Comparison of ENCODE assay signal across 9 cellular contexts in the genomic region with DNA sequence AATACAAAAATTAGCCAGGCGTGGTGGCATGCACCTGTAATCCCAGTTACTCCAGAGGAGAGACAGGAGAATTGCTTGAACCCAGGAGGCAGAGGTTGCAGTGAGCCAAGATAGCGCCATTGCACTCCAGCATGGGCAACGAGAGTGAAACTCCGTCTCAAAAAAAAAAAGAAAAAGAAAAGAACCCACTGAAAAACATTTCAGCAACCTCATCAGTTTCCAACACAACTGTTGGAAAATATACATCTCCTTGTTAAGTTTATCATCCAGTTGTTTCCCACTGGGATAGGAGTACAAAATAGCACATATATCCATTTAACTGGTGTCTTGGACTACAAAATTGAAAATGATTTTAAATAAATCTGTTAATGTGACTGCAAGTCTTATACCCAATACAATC. TPM values are rescaled to one million over a fixed set of nuclear protein-coding genes. Genes with fewer than 3 reads are reported as not detected.
DNase-seq lines count a peak whose midpoint lies in the region; ATAC-seq, FAIRE-seq and TF ChIP-seq lines count a peak whose summit lies in the region.
"Had no signal": no experiment of that assay in that cellular context is flagged by ENCODE, and none has a peak within 500 bp of the region (broad histone marks: within the 10 kb centered on the region; RNA-seq: fewer than 3 reads in every experiment).

No MANE protein-coding gene starts in this region.

- H3K4me1 ChIP-seq in Caco-2 = no peaks in the 10 kb centered on the region

- H3K4me3 Mint-ChIP-seq in Caco-2 (ENCODE audit: unreplicated experiment) = peak overlapping the region; percentile 81
- H3K4me3 Mint-ChIP-seq in nephron = peak overlapping the region; percentile 88 to 93 (median 90)
- peak overlapping the region in 1 of 2 donors; percentile 15 for H3K4me3 Mint-ChIP-seq in CD14-positive monocyte

- peaks cover 45% of the 10 kb centered on the region for H3K36me3 Mint-ChIP-seq in Caco-2 (ENCODE audit: insufficient read depth, unreplicated experiment)
- peaks cover 12% of the 10 kb centered on the region for H3K36me3 Mint-ChIP-seq in nephron (ENCODE audit: low read depth)
- H3K36me3 Mint-ChIP-seq in CD14-positive monocyte = peaks cover 15 to 26% of the 10 kb centered on the region in 2 donors

- H3K4me1 Mint-ChIP-seq in Caco-2 (ENCODE audit: low read depth, unreplicated experiment) = no peaks in the 10 kb centered on the region
- H3K4me1 Mint-ChIP-seq in nephron = peaks cover 13% of the 10 kb centered on the region
- peaks cover 32% of the 10 kb centered on the region for H3K4me1 Mint-ChIP-seq in CD14-positive monocyte

- TF ChIP-seq CTCF in Caco-2 (IDR thresholded peaks at IDR 0.05; ENCODE audit: insufficient read depth in 1 of 2, low read depth in 1 of 2, low read length in 1 of 2, severe bottlenecking in 1 of 2, unreplicated experiment in 1 of 2) (no peak), bronchial epithelial cell (IDR thresholded peaks at IDR 0.05; ENCODE audit: insufficient read depth, low read length, severe bottlenecking) (no peak), nephron (IDR thresholded peaks at IDR 0.05; ENCODE audit: unreplicated experiment in 3 of 3) (no peak), CD14-positive monocyte (IDR thresholded peaks at IDR 0.05) (no peak)

- no peaks in the 10 kb centered on the region for H3K27me3 Mint-ChIP-seq in Caco-2 (ENCODE audit: insufficient read depth, unreplicated experiment)
- H3K27me3 Mint-ChIP-seq in nephron (ENCODE audit: low read depth) = no peaks in the 10 kb centered on the region
- peaks cover 0 to 2% (median 0%) of the 10 kb centered on the region in 3 donors for H3K27me3 Mint-ChIP-seq in CD14-positive monocyte (ENCODE audit: low read depth in 3 of 3)

- no peak for DNase-seq in Caco-2
- DNase-seq in MG63 = no peak
- DNase-seq in bronchial epithelial cell (ENCODE audit: low read depth) = no peak
- DNase-seq in CD14-positive monocyte (ENCODE audit: low spot score) = no peak
- no peak for DNase-seq in dermis blood vessel endothelial cell
- no peak for DNase-seq in CD1c-positive myeloid dendritic cell (ENCODE audit: extremely low spot score)
- DNase-seq: activated CD4-positive, alpha-beta T cell treated with anti-CD3 and anti-CD28 coated beads, Interleukin-2, amount 50 U/mL, for 1 hour had no signal

- POLR2A ChIA-PET in Caco-2 (lab: Charles Lee) = no interaction called here

- CTCF ChIA-PET in Caco-2 (lab: Charles Lee) = no interaction called here

- H3K27ac Mint-ChIP-seq in Caco-2 (ENCODE audit: unreplicated experiment) (no peak overlapping the region), nephron (peak overlapping the region in 2 of 3 experiments; percentile 92 to 94), CD14-positive monocyte (peak overlapping the region in 1 of 7 donors; percentile 96)

- no peak for ATAC-seq in GM21825 (IDR thresholded peaks at IDR 0.05; ENCODE audit: unreplicated experiment)

- H3K4me3 ChIP-seq in Caco-2 (ENCODE audit: low read depth, low read length) (no peak overlapping the region), MG63 (peak overlapping the region; percentile 98), bronchial epithelial cell (ENCODE audit: low read depth, low read length) (peak overlapping the region; percentile 100)

- BruUV-seq in Caco-2 (replicated peaks; lab: Mats Ljungman, UMichigan) = no TSS peak

- H3K36me3 ChIP-seq in Caco-2 (ENCODE audit: control insufficient read depth, insufficient read depth, low read length) (no peaks in the 10 kb centered on the region), MG63 (peaks cover 48% of the 10 kb centered on the region), bronchial epithelial cell (ENCODE audit: control insufficient read depth, insufficient read depth, low read length) (peaks cover 5% of the 10 kb centered on the region)

- H3K27me3 ChIP-seq in Caco-2 (replicated peaks; ENCODE audit: control insufficient read depth, insufficient read depth, low read length) (no peaks in the 10 kb centered on the region), MG63 (no peaks in the 10 kb centered on the region), bronchial epithelial cell (ENCODE audit: control insufficient read depth, insufficient read depth, low read length) (no peaks in the 10 kb centered on the region)

- 0 out of 2 replicates have a peak, but pooled peaks cover 5% of the 10 kb centered on the region for H3K9me3 ChIP-seq in Caco-2
- peaks cover 10% of the 10 kb centered on the region for H3K9me3 ChIP-seq in MG63

- intact Hi-C loops in Caco-2 (cut with micrococcal nuclease; ENCODE audit: unreplicated experiment) (no loop called here), CD14-positive monocyte (cut with micrococcal nuclease) (no loop called here)

- H3K9me3 Mint-ChIP-seq in Caco-2 (ENCODE audit: unreplicated experiment) (no peaks in the 10 kb centered on the region), nephron (no peaks in the 10 kb centered on the region), CD14-positive monocyte (no peaks in the 10 kb centered on the region)

- FAIRE-seq in bronchial epithelial cell (lab: Jason Lieb, UNC) = no peak

RNA-seq across cellular contexts. Expression of a gene that starts 2.2 kb away (rescaled TPM):
- total RNA-seq in Caco-2 (2022) = 282 and 291 TPM in 2 replicates
- 515 and 599 TPM in 2 replicates for total RNA-seq in MG63 (2014; rRNA removed; shearing (Covaris generic); ENCODE audit: low replicate concordance)
- 506 and 514 TPM in 2 replicates for total RNA-seq in bronchial epithelial cell
- polyA plus RNA-seq in CD14-positive monocyte = 100 to 1,000 TPM; 354 to 375 TPM
- 458 and 572 TPM in 2 replicates for total RNA-seq in dermis blood vessel endothelial cell
